ENCODE assay signal across 14 cellular contexts in genomic region chr6:11139051-11139960, GRCh38. TPM values are rescaled to one million over a fixed set of nuclear protein-coding genes. Genes with fewer than 3 reads are reported as not detected.
A peak's percentile ranks its signal among the peaks of the same experiment; 100 is the strongest.
DNase-seq lines count a peak whose midpoint lies in the region; ATAC-seq, FAIRE-seq and TF ChIP-seq lines count a peak whose summit lies in the region.
"Had no signal": no experiment of that assay in that cellular context is flagged by ENCODE, and none has a peak within 500 bp of the region (broad histone marks: within the 10 kb centered on the region; RNA-seq: fewer than 3 reads in every experiment).

No MANE protein-coding gene starts in this region.

- no peaks in the 10 kb centered on the region for H3K27me3 ChIP-seq in PC-3 (ENCODE audit: low read length)

- intact Hi-C loops in PC-3 (cut with micrococcal nuclease), result no loop called here

- peak; percentile 77 for ATAC-seq in HG02884 (IDR thresholded peaks at IDR 0.05; ENCODE audit: unreplicated experiment)
- peak; percentile 72 for ATAC-seq in omental fat pad (ENCODE audit: low FRiP score)
- no peak for ATAC-seq in PC-3

- POLR2A ChIA-PET in PC-3 (lab: Charles Lee; ENCODE audit: unreplicated experiment), result no interaction called here

- DNase-seq in NOMO-1 treated with DMSO at 0.1 percent for 48 hours (lab: John Stamatoyannopoulos, UW; ENCODE audit: unreplicated experiment) (peak; percentile 4), NOMO-1 (lab: John Stamatoyannopoulos, UW; ENCODE audit: unreplicated experiment in 2 of 2) (no peak), omental fat pad (ENCODE audit: low spot score) (no peak), NCI-H345 treated with DMSO at 0.1 percent for 48 hours (lab: John Stamatoyannopoulos, UW; ENCODE audit: unreplicated experiment) (no peak), HTR-8/SVneo (ENCODE audit: insufficient read length, low spot score) (no peak), PC-3 (no peak)
- DNase-seq in activated naive CD8-positive, alpha-beta T cell treated with anti-CD3 and anti-CD28 coated beads for 36 hours, result no peak
- DNase-seq: GF-D8, NCI-H1694, Right ventricle myocardium superior had no signal

- FAIRE-seq in HTR-8/SVneo (lab: Jason Lieb, UNC), result no peak

- H3K9ac ChIP-seq in PC-3 (ENCODE audit: low read length), result no peak overlapping the region

- H3K4me3 ChIP-seq in PC-3 (ENCODE audit: low read length), result no peak overlapping the region

- H3F3A ChIP-seq in PC-3 (ENCODE audit: low read length, unreplicated experiment), result no peaks in the 10 kb centered on the region

- H3K4me2 ChIP-seq in PC-3 (ENCODE audit: low read length), result no peak overlapping the region

- no peaks in the 10 kb centered on the region for H3K79me2 ChIP-seq in PC-3 (ENCODE audit: low read length)

- no peak for TF ChIP-seq CTCF in omental fat pad (IDR thresholded peaks at IDR 0.05)
- TF ChIP-seq CTCF in PC-3 (conservative IDR thresholded peaks at IDR 0.05; ENCODE audit: low read depth, low read length), result no peak

- no peak overlapping the region for H3K4me3 Mint-ChIP-seq in activated naive CD8-positive, alpha-beta T cell treated with anti-CD3 and anti-CD28 coated beads for 36 hours

- peaks cover 11% of the 10 kb centered on the region for H3K36me3 ChIP-seq in PC-3 (ENCODE audit: low read depth, low read length)

- peaks cover 15% of the 10 kb centered on the region for H3K36me3 Mint-ChIP-seq in activated naive CD8-positive, alpha-beta T cell treated with anti-CD3 and anti-CD28 coated beads for 36 hours

- no peak overlapping the region for H2AFZ ChIP-seq in PC-3 (ENCODE audit: low read length)

- no peaks in the 10 kb centered on the region for H4K20me1 ChIP-seq in PC-3 (ENCODE audit: low read length)

- no peaks in the 10 kb centered on the region for H3K9me2 ChIP-seq in PC-3 (replicated peaks; ENCODE audit: low read length)

- CTCF ChIA-PET in PC-3 (lab: Charles Lee), result no interaction called here

- H3K9me3 ChIP-seq in PC-3 (ENCODE audit: low read length), result no peaks in the 10 kb centered on the region

- peak overlapping the region; percentile 69 for H3K27ac Mint-ChIP-seq in activated naive CD8-positive, alpha-beta T cell treated with anti-CD3 and anti-CD28 coated beads for 36 hours

- BruUV-seq in PC-3 (replicated peaks; lab: Mats Ljungman, UMichigan), result no TSS peak

- H3K4me1 Mint-ChIP-seq in activated naive CD8-positive, alpha-beta T cell treated with anti-CD3 and anti-CD28 coated beads for 36 hours, result peaks cover 18% of the 10 kb centered on the region

- no peaks in the 10 kb centered on the region for H3K9me3 Mint-ChIP-seq in activated naive CD8-positive, alpha-beta T cell treated with anti-CD3 and anti-CD28 coated beads for 36 hours

- H3K4me1 ChIP-seq in PC-3 (ENCODE audit: insufficient read depth, low read length), result peaks cover 15% of the 10 kb centered on the region

- no peak overlapping the region for H3K27ac ChIP-seq in PC-3 (ENCODE audit: low read length)
- H3K27ac ChIP-seq: HL-60 had no signal

- no peaks in the 10 kb centered on the region for H3K27me3 Mint-ChIP-seq in activated naive CD8-positive, alpha-beta T cell treated with anti-CD3 and anti-CD28 coated beads for 36 hours

RNA-seq across cellular contexts. Expression of gene ERVFRD-1, which starts 27.8 kb away (rescaled TPM):
- total RNA-seq in activated naive CD8-positive, alpha-beta T cell treated with anti-CD3 and anti-CD28 coated beads for 36 hours, result not detected
- total RNA-seq in omental fat pad, result under 1 TPM in 2 of 4 donors, not detected in 2; 0.24 to 0.32 TPM
- total RNA-seq in PC-3 (2014; rRNA removed), result not detected in 2 replicates
- total RNA-seq: A172, cardiac septum had no signal

RNA-seq across cellular contexts. Expression of gene SMIM13, which starts 45.7 kb away (rescaled TPM):
- 10 to 100 TPM; 15.2 to 15.9 TPM for total RNA-seq in activated naive CD8-positive, alpha-beta T cell treated with anti-CD3 and anti-CD28 coated beads for 36 hours
- 1 to 10 TPM; 7.7 to 10.0 (median 8.2) TPM for total RNA-seq in omental fat pad
- 7.1 and 9.0 TPM in 2 replicates for total RNA-seq in PC-3 (2014; rRNA removed)
